16 cellular contexts compared by ENCODE assay signal in the genomic region with DNA sequence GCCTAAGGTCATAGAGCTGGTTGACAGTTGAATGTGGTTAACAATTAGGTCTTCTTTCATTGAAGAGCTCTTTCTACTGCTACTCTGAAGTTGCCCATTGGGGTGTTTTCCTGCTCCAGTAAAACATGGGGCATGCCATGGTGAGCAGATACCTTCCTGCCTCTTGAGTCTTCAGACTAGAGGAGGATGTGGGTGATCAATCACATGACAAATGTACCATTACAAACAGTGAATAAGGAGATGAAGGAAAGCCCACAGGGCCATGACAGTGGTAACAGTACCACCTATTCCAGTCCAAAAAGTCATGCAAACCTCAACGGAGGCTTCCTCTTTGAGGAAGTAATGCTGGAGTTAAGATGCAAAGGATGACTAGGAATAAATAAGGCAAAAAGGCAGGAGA.
"Had no signal": no experiment of that assay in that cellular context is flagged by ENCODE, and none has a peak within 500 bp of the region (broad histone marks: within the 10 kb centered on the region; RNA-seq: fewer than 3 reads in every experiment).

No MANE protein-coding gene starts in this region.

- H3K4me3 ChIP-seq: cardiac muscle cell, esophagus squamous epithelium, psoas muscle, stomach, vagina had no signal

- H3K27ac ChIP-seq: cardiac muscle cell, esophagus squamous epithelium, psoas muscle, stomach, vagina had no signal

- H3K9me3 Mint-ChIP-seq: activated B cell treated with CpG ODN at 0.5 μM for 24 hours; activated T-helper 17 cell treated with anti-CD3 and anti-CD28 coated beads, Interleukin-2, amount 50 U/mL, for 72 hours; effector memory CD8-positive, alpha-beta T cell had no signal

- H3K27me3 ChIP-seq: cardiac muscle cell, esophagus squamous epithelium, stomach, vagina had no signal

- H3K27ac Mint-ChIP-seq: activated B cell treated with CpG ODN at 0.5 μM for 24 hours had no signal

- H3K4me3 Mint-ChIP-seq: activated B cell treated with CpG ODN at 0.5 μM for 24 hours; activated T-helper 17 cell treated with anti-CD3 and anti-CD28 coated beads, Interleukin-2, amount 50 U/mL, for 72 hours; effector memory CD8-positive, alpha-beta T cell had no signal

- ATAC-seq: activated T-helper 17 cell treated with anti-CD3 and anti-CD28 coated beads, Interleukin-2, amount 50 U/mL, for 72 hours; effector memory CD8-positive, alpha-beta T cell; left ventricle myocardium superior; psoas muscle; right cardiac atrium had no signal

- H3K36me3 ChIP-seq: esophagus squamous epithelium, vagina had no signal

- H3K4me1 Mint-ChIP-seq: activated B cell treated with CpG ODN at 0.5 μM for 24 hours had no signal

- H3K9me3 ChIP-seq: esophagus squamous epithelium, psoas muscle, stomach, vagina had no signal

- DNase-seq: activated B cell treated with CpG ODN at 0.5 μM for 24 hours; activated CD4-positive, alpha-beta T cell treated with anti-CD3 and anti-CD28 coated beads for 48 hours; activated naive CD4-positive, alpha-beta T cell treated with anti-CD3 and anti-CD28 coated beads, Interleukin-2, amount 50 U/mL, for 16 hours; activated T-cell treated with anti-CD3 and anti-CD28 coated beads for 4 hours; amygdala; effector memory CD8-positive, alpha-beta T cell; esophagus squamous epithelium; left ventricle myocardium superior; psoas muscle; right cardiac atrium; stimulated activated CD4-positive, alpha-beta T cell treated with anti-CD3 and anti-CD28 coated beads, Interleukin-2, amount 100 ng/mL, for 24 hours; stomach; trophoblast cell had no signal

- H3K27me3 Mint-ChIP-seq: activated B cell treated with CpG ODN at 0.5 μM for 24 hours; activated T-helper 17 cell treated with anti-CD3 and anti-CD28 coated beads, Interleukin-2, amount 50 U/mL, for 72 hours; effector memory CD8-positive, alpha-beta T cell had no signal
